ENCODE assay signal across 28 cellular contexts in genomic region chr6:56685102-56685733, GRCh38. TPM values are rescaled to one million over a fixed set of nuclear protein-coding genes. Genes with fewer than 3 reads are reported as not detected.
DNase-seq lines count a peak whose midpoint lies in the region; ATAC-seq, FAIRE-seq and TF ChIP-seq lines count a peak whose summit lies in the region.
"Had no signal": no experiment of that assay in that cellular context is flagged by ENCODE, and none has a peak within 500 bp of the region (broad histone marks: within the 10 kb centered on the region; RNA-seq: fewer than 3 reads in every experiment).

No MANE protein-coding gene starts in this region.

- no peak for FAIRE-seq in frontal cortex (lab: Jason Lieb, UNC)

- no peak overlapping the region for H3K4ac ChIP-seq in IMR-90 (ENCODE audit: low read depth, low read length)

- peaks cover 11% of the 10 kb centered on the region for H3K36me3 Mint-ChIP-seq in type B pancreatic cell
- H3K36me3 Mint-ChIP-seq: activated naive CD8-positive, alpha-beta T cell; CD4-positive, alpha-beta memory T cell; naive thymus-derived CD4-positive, alpha-beta T cell; stimulated activated memory B cell treated with anti-CD40 and anti-IgM and Interleukin-4, amounts not matched to agents 10 μg/mL and 1 μg/mL and 100 μg/mL, for 72 hours had no signal

- no peaks in the 10 kb centered on the region for H3K27me3 Mint-ChIP-seq in type B pancreatic cell
- H3K27me3 Mint-ChIP-seq: activated B cell treated with CpG ODN at 0.5 μM for 24 hours; stimulated activated memory B cell treated with anti-CD40 and anti-IgM and Interleukin-4, amounts not matched to agents 10 μg/mL and 1 μg/mL and 100 μg/mL, for 72 hours had no signal

- H3K4me3 Mint-ChIP-seq in type B pancreatic cell = no peak overlapping the region
- H3K4me3 Mint-ChIP-seq: activated B cell treated with CpG ODN at 0.5 μM for 24 hours; activated CD4-positive, alpha-beta T cell treated with anti-CD3 and anti-CD28 coated beads, Interleukin-2, amount 10 ng/mL, durations not matched to agents 7 days and 5 days; activated naive CD8-positive, alpha-beta T cell; CD4-positive, alpha-beta memory T cell; naive thymus-derived CD4-positive, alpha-beta T cell; stimulated activated memory B cell treated with anti-CD40 and anti-IgM and Interleukin-4, amounts not matched to agents 10 μg/mL and 1 μg/mL and 100 μg/mL, for 72 hours had no signal

- H3K4me1 ChIP-seq in heart left ventricle (peaks cover 0 to 81% (median 34%) of the 10 kb centered on the region in 12 donors), IMR-90 (ENCODE audit: control insufficient read depth, insufficient read depth, low read length) (peaks cover 17% of the 10 kb centered on the region)
- H3K4me1 ChIP-seq: prostate gland had no signal

- H3K4me1 Mint-ChIP-seq in type B pancreatic cell (ENCODE audit: unreplicated experiment) = peaks cover 4% of the 10 kb centered on the region
- H3K4me1 Mint-ChIP-seq: activated B cell treated with CpG ODN at 0.5 μM for 24 hours; activated CD4-positive, alpha-beta T cell treated with anti-CD3 and anti-CD28 coated beads, Interleukin-2, amount 10 ng/mL, durations not matched to agents 7 days and 5 days; CD4-positive, alpha-beta memory T cell; naive thymus-derived CD4-positive, alpha-beta T cell had no signal

- no peak for TF ChIP-seq CTCF in heart left ventricle (IDR thresholded peaks at IDR 0.05)
- no peak for TF ChIP-seq CTCF in IMR-90 (conservative IDR thresholded peaks at IDR 0.05; ENCODE audit: low read depth, low read length)
- no peak for TF ChIP-seq CTCF in type B pancreatic cell (conservative IDR thresholded peaks at IDR 0.05)

- intact Hi-C loops in heart left ventricle (cut with DNase I) (no loop called here), Right ventricle myocardium superior (cut with DNase I) (no loop called here), IMR-90 (cut with micrococcal nuclease) (no loop called here)

- H3K9me1 ChIP-seq in IMR-90 (ENCODE audit: insufficient read depth, low read length) = peaks cover 11% of the 10 kb centered on the region

- no peak overlapping the region for H2AFZ ChIP-seq in IMR-90 (replicated peaks; ENCODE audit: low read length, poor library complexity)

- no peak overlapping the region for H2BK15ac ChIP-seq in IMR-90 (ENCODE audit: low read depth, low read length)

- no peak overlapping the region for H4K5ac ChIP-seq in IMR-90 (ENCODE audit: low read depth, low read length)

- H3K9me3 ChIP-seq in heart left ventricle (no peaks in the 10 kb centered on the region), IMR-90 (ENCODE audit: control insufficient read depth, insufficient read depth, low read length) (no peaks in the 10 kb centered on the region)
- H3K9me3 ChIP-seq: lower lobe of right lung, neutrophil, Peyer's patch, prostate gland, SJCRH30 had no signal

- TF ChIP-seq RAD21 in IMR-90 (IDR thresholded peaks at IDR 0.05; ENCODE audit: low read length) = no peak

- DNase-seq in heart left ventricle = no peak
- no peak for DNase-seq in Right ventricle myocardium superior
- no peak for DNase-seq in IMR-90
- no peak for DNase-seq in left lobe of liver (ENCODE audit: low spot score)
- DNase-seq in type B pancreatic cell (ENCODE audit: extremely low spot score, unreplicated experiment) = no peak
- no peak for DNase-seq in frontal cortex (ENCODE audit: low spot score in 2 of 2)
- no peak for DNase-seq in A172 (ENCODE audit: low spot score)
- DNase-seq: activated B cell treated with CpG ODN at 0.5 μM for 24 hours; activated CD4-positive, alpha-beta T cell treated with anti-CD3 and anti-CD28 coated beads, Interleukin-2, amount 10 ng/mL, durations not matched to agents 7 days and 5 days; activated effector memory CD4-positive, alpha-beta T cell treated with anti-CD3 and anti-CD28 coated beads, Interleukin-2, amount 50 U/mL, for 16 hours; CD4-positive, alpha-beta memory T cell; effector CD8-positive, alpha-beta T cell; islet precursor cell; lower lobe of right lung; MV-4-11; naive thymus-derived CD4-positive, alpha-beta T cell; NCI-H1436; NCI-H2227 treated with DMSO at 0.1 percent for 48 hours; Peyer's patch; SJCRH30; substantia nigra; T-helper 9 cell had no signal

- H2BK5ac ChIP-seq in IMR-90 (ENCODE audit: low read depth, low read length, poor library complexity, severe bottlenecking) = no peak overlapping the region

- H2BK20ac ChIP-seq in IMR-90 (ENCODE audit: low read depth, low read length) = no peak overlapping the region

- H3K56ac ChIP-seq in IMR-90 (ENCODE audit: extremely low read depth, insufficient read depth, low read length) = no peak overlapping the region

- H3K36me3 ChIP-seq in heart left ventricle (no peaks in the 10 kb centered on the region), IMR-90 (ENCODE audit: control insufficient read depth, insufficient read depth, low read length) (peaks cover 5% of the 10 kb centered on the region)
- H3K36me3 ChIP-seq: lower lobe of right lung, neutrophil, Peyer's patch, prostate gland had no signal

- 0 out of 2 replicates have a peak overlapping the region, but pooled peaks have one; percentile 13 for H2AK5ac ChIP-seq in IMR-90 (ENCODE audit: low read depth, low read length)

- H3K14ac ChIP-seq in IMR-90 (replicated peaks; ENCODE audit: low read depth, low read length) = no peak overlapping the region; the same call in 1 of the 2 replicates

- H3K4me2 ChIP-seq in IMR-90 (ENCODE audit: low read depth, low read length) = no peak overlapping the region

- ATAC-seq in heart left ventricle = no peak
- no peak for ATAC-seq in Right ventricle myocardium superior (ENCODE audit: poor library complexity)
- no peak for ATAC-seq in IMR-90 (ENCODE audit: low read depth)
- peak; percentile 69 for ATAC-seq in left lobe of liver
- no peak for ATAC-seq in GM19035 (IDR thresholded peaks at IDR 0.05; ENCODE audit: unreplicated experiment)
- ATAC-seq: lower lobe of right lung; naive thymus-derived CD4-positive, alpha-beta T cell; stimulated activated memory B cell treated with anti-CD40 and anti-IgM and Interleukin-4, amounts not matched to agents 10 μg/mL and 1 μg/mL and 100 μg/mL, for 72 hours had no signal

- H3K23ac ChIP-seq in IMR-90 (ENCODE audit: low read depth, low read length) = no peak overlapping the region

- 0 out of 4 replicates have a peak overlapping the region, but pooled peaks of 1 of the 2 experiments have one; percentile 20 for H4K8ac ChIP-seq in IMR-90 (ENCODE audit: low read depth in 2 of 2, low read length in 2 of 2)

- H2BK120ac ChIP-seq in IMR-90 (ENCODE audit: low read depth, low read length) = peak overlapping the region; percentile 13; the same call in 1 of the 2 replicates

- H3K27ac Mint-ChIP-seq in type B pancreatic cell = peak overlapping the region; percentile 21
- H3K27ac Mint-ChIP-seq: activated B cell treated with CpG ODN at 0.5 μM for 24 hours; activated CD4-positive, alpha-beta T cell treated with anti-CD3 and anti-CD28 coated beads, Interleukin-2, amount 10 ng/mL, durations not matched to agents 7 days and 5 days; activated naive CD8-positive, alpha-beta T cell; CD4-positive, alpha-beta memory T cell; naive thymus-derived CD4-positive, alpha-beta T cell; stimulated activated memory B cell treated with anti-CD40 and anti-IgM and Interleukin-4, amounts not matched to agents 10 μg/mL and 1 μg/mL and 100 μg/mL, for 72 hours had no signal

- H4K20me1 ChIP-seq in IMR-90 (ENCODE audit: insufficient read depth, low read length) = peaks cover 13% of the 10 kb centered on the region; the same call in 1 of the 2 replicates

- H3K18ac ChIP-seq in IMR-90 (ENCODE audit: low read depth, low read length) = no peak overlapping the region

- no peak overlapping the region for H3K4me3 ChIP-seq in heart left ventricle
- no peak overlapping the region for H3K4me3 ChIP-seq in IMR-90 (ENCODE audit: insufficient read depth, low read depth, low read length)
- H3K4me3 ChIP-seq: coronary artery, lower lobe of right lung, Peyer's patch, prostate gland, SJCRH30 had no signal

- H4K91ac ChIP-seq in IMR-90 (ENCODE audit: insufficient read depth, low read depth, low read length) = no peak overlapping the region

- no TSS peak for BruUV-seq in IMR-90 (replicated peaks; lab: Mats Ljungman, UMichigan)

- CTCF ChIA-PET in IMR-90 (lab: Yijun Ruan, JAX) = interaction anchor here (2.2 kb wide), 1 partner anchor 166 kb away, joined by 8 read pairs; no protein-coding TSS in a partner anchor

- no peak for TF ChIP-seq POLR2A in heart left ventricle (IDR thresholded peaks at IDR 0.05)
- TF ChIP-seq POLR2A in IMR-90 (IDR thresholded peaks at IDR 0.05; ENCODE audit: low read depth, low read length) = no peak

- H3K27ac ChIP-seq in heart left ventricle (peak overlapping the region in 10 of 12 donors; percentile 66 to 87 (median 76)), IMR-90 (ENCODE audit: insufficient read depth, low read length) (no peak overlapping the region)
- H3K27ac ChIP-seq: neutrophil, prostate gland, SJCRH30 had no signal

- dilution Hi-C loops in IMR-90 (cut with HindIII; ENCODE audit: low sequenced_read_pairs, unreplicated experiment) = no loop called here

- no peak overlapping the region for H2AK9ac ChIP-seq in IMR-90 (replicated peaks; ENCODE audit: low read depth, low read length, poor library complexity)

- in situ Hi-C loops in IMR-90 (cut with MboI; ENCODE audit: low sequenced_read_pairs) = no loop called here

- POLR2A ChIA-PET in IMR-90 (lab: Charles Lee; ENCODE audit: unreplicated experiment) = no interaction called here

- peaks cover 42 to 84% of the 10 kb centered on the region in 2 experiments for H3K79me1 ChIP-seq in IMR-90 (ENCODE audit: low read depth in 1 of 2, low read length in 2 of 2)

- H3K9me3 Mint-ChIP-seq in type B pancreatic cell = peaks cover 4% of the 10 kb centered on the region
- H3K9me3 Mint-ChIP-seq: activated B cell treated with CpG ODN at 0.5 μM for 24 hours; activated CD4-positive, alpha-beta T cell treated with anti-CD3 and anti-CD28 coated beads, Interleukin-2, amount 10 ng/mL, durations not matched to agents 7 days and 5 days; naive thymus-derived CD4-positive, alpha-beta T cell; stimulated activated memory B cell treated with anti-CD40 and anti-IgM and Interleukin-4, amounts not matched to agents 10 μg/mL and 1 μg/mL and 100 μg/mL, for 72 hours had no signal

- no peaks in the 10 kb centered on the region for H3K27me3 ChIP-seq in heart left ventricle
- H3K27me3 ChIP-seq in IMR-90 (ENCODE audit: control insufficient read depth, insufficient read depth, low read length) = no peaks in the 10 kb centered on the region
- H3K27me3 ChIP-seq: neutrophil, Peyer's patch, SJCRH30 had no signal

- WGBS in heart left ventricle, 4 donors = 89 to 95% (median 91%) methylated on average over 8 of the region's 8 CpGs
- WGBS in IMR-90 (ENCODE audit: extremely low coverage in 2 of 2, insufficient read length in 1 of 2), 2 experiments = 60% methylated on average over 1 of the region's 8 CpGs; no CpG with 5 or more reads in 1 of the 2 experiments

- H3K9ac ChIP-seq in IMR-90 (ENCODE audit: low read depth, low read length) = no peak overlapping the region

RNA-seq across cellular contexts. Expression of gene DST, which starts 42.5 kb away (rescaled TPM):
- total RNA-seq in heart left ventricle (100 to 1,000 TPM; 269 to 607 (median 383) TPM), Right ventricle myocardium superior (234 TPM), IMR-90 (2012; rRNA removed) (452 and 544 TPM in 2 replicates), left lobe of liver (86.5 TPM), type B pancreatic cell (ENCODE audit: low replicate concordance) (116 and 139 TPM in 2 replicates), frontal cortex (188 TPM)
- polyA plus RNA-seq in heart left ventricle (100 to 1,000 TPM; 107 to 139 TPM), IMR-90 (2012; rRNA removed) (80.7 and 97.7 TPM in 2 replicates)
- polyA plus RNA-seq in IMR-90 (2012; cell fraction: cytosol; rRNA removed) = 12.6 and 26.5 TPM in 2 replicates
- polyA plus RNA-seq in IMR-90 (2012; cell fraction: nucleus; rRNA removed; ENCODE audit: low replicate concordance) = 183 and 380 TPM in 2 replicates
- 153 and 189 TPM in 2 replicates for total RNA-seq in A172 (2014; rRNA removed; shearing (Covaris generic))
